Comparison of ENCODE assay signal across 17 cellular contexts in genomic region chr13:30457306-30457891, GRCh38. TPM values are rescaled to one million over a fixed set of nuclear protein-coding genes. Genes with fewer than 3 reads are reported as not detected.
DNase-seq lines count a peak whose midpoint lies in the region; ATAC-seq and FAIRE-seq lines count a peak whose summit lies in the region.
"Had no signal": no experiment of that assay in that cellular context is flagged by ENCODE, and none has a peak within 500 bp of the region (broad histone marks: within the 10 kb centered on the region; RNA-seq: fewer than 3 reads in every experiment).

No MANE protein-coding gene starts in this region.

- POLR2A ChIA-PET in T-cell (lab: Charles Lee) = no interaction called here
- POLR2A ChIA-PET in naive thymus-derived CD8-positive, alpha-beta T cell (lab: Charles Lee) = no interaction called here

- H3K36me3 Mint-ChIP-seq in activated T-cell treated with anti-CD3 and anti-CD28 coated beads, Interleukin-2, amount 50 U/mL, for 24 hours (ENCODE audit: low read depth) = peaks cover 48% of the 10 kb centered on the region
- H3K36me3 Mint-ChIP-seq in T-cell = peaks cover 19% of the 10 kb centered on the region
- H3K36me3 Mint-ChIP-seq in naive thymus-derived CD8-positive, alpha-beta T cell = peaks cover 3 to 40% (median 10%) of the 10 kb centered on the region in 3 donors

- peak; percentile 56 for FAIRE-seq in GM18507 (lab: Jason Lieb, UNC)

- DNase-seq in activated T-cell treated with anti-CD3 and anti-CD28 coated beads, Interleukin-2, amount 50 U/mL, for 24 hours = no peak
- no peak for DNase-seq in activated T-cell treated with anti-CD3 and anti-CD28 coated beads, Interleukin-2, amount 50 U/mL, for 1 hour
- DNase-seq in GM18507 (ENCODE audit: extremely low spot score, insufficient read length, low read depth) (no peak), T-cell (no peak), NCI-H526 (lab: John Stamatoyannopoulos, UW) (no peak)
- DNase-seq in naive thymus-derived CD8-positive, alpha-beta T cell = no peak
- DNase-seq: activated CD4-positive, alpha-beta T cell treated with anti-CD3 and anti-CD28 coated beads, Interleukin-2, amount 50 U/mL, for 48 hours; activated T-cell treated with anti-CD3 and anti-CD28 coated beads, Interleukin-2, amount 50 U/mL, for 72 hours; Kasumi-1; left ventricle myocardium superior; NCI-H146 had no signal

- H3K9me3 Mint-ChIP-seq in activated T-cell treated with anti-CD3 and anti-CD28 coated beads, Interleukin-2, amount 50 U/mL, for 24 hours = no peaks in the 10 kb centered on the region
- H3K9me3 Mint-ChIP-seq in T-cell = no peaks in the 10 kb centered on the region
- no peaks in the 10 kb centered on the region for H3K9me3 Mint-ChIP-seq in naive thymus-derived CD8-positive, alpha-beta T cell
- H3K9me3 Mint-ChIP-seq: activated T-cell treated with anti-CD3 and anti-CD28 coated beads, Interleukin-2, amount 50 U/mL, for 72 hours had no signal

- no peaks in the 10 kb centered on the region for H3K27me3 Mint-ChIP-seq in activated T-cell treated with anti-CD3 and anti-CD28 coated beads, Interleukin-2, amount 50 U/mL, for 24 hours
- no peaks in the 10 kb centered on the region for H3K27me3 Mint-ChIP-seq in T-cell
- H3K27me3 Mint-ChIP-seq in naive thymus-derived CD8-positive, alpha-beta T cell = no peaks in the 10 kb centered on the region

- CTCF ChIA-PET in T-cell (lab: Charles Lee) = no interaction called here

- peaks cover 41% of the 10 kb centered on the region for H3K4me1 Mint-ChIP-seq in activated T-cell treated with anti-CD3 and anti-CD28 coated beads, Interleukin-2, amount 50 U/mL, for 24 hours (ENCODE audit: low read depth)
- peaks cover 26 to 43% (median 41%) of the 10 kb centered on the region in 3 donors for H3K4me1 Mint-ChIP-seq in T-cell
- H3K4me1 Mint-ChIP-seq in naive thymus-derived CD8-positive, alpha-beta T cell = peaks cover 5 to 48% (median 30%) of the 10 kb centered on the region in 4 donors

- ATAC-seq in T-cell (replicated peaks in 1 of 4) = no peak
- ATAC-seq in naive thymus-derived CD8-positive, alpha-beta T cell = no peak
- no peak for ATAC-seq in GM18502 (IDR thresholded peaks at IDR 0.05; ENCODE audit: poor library complexity, unreplicated experiment)
- no peak for ATAC-seq in GM19023 (IDR thresholded peaks at IDR 0.05; ENCODE audit: unreplicated experiment)
- ATAC-seq: left ventricle myocardium superior had no signal

- peak overlapping the region; percentile 11 for H3K27ac Mint-ChIP-seq in activated T-cell treated with anti-CD3 and anti-CD28 coated beads, Interleukin-2, amount 50 U/mL, for 24 hours
- peak overlapping the region; percentile 30 to 65 for H3K27ac Mint-ChIP-seq in T-cell
- H3K27ac Mint-ChIP-seq in naive thymus-derived CD8-positive, alpha-beta T cell = peak overlapping the region in 7 of 10 donors; percentile 19 to 75 (median 64)
- H3K27ac Mint-ChIP-seq: activated T-cell treated with anti-CD3 and anti-CD28 coated beads, Interleukin-2, amount 50 U/mL, for 72 hours had no signal

- H3K4me3 Mint-ChIP-seq in activated T-cell treated with anti-CD3 and anti-CD28 coated beads, Interleukin-2, amount 50 U/mL, for 24 hours = no peak overlapping the region
- H3K4me3 Mint-ChIP-seq in T-cell = no peak overlapping the region
- peak overlapping the region in 1 of 10 donors; percentile 9 for H3K4me3 Mint-ChIP-seq in naive thymus-derived CD8-positive, alpha-beta T cell
- H3K4me3 Mint-ChIP-seq: activated T-cell treated with anti-CD3 and anti-CD28 coated beads, Interleukin-2, amount 50 U/mL, for 72 hours had no signal

RNA-seq across cellular contexts. Expression of gene HMGB1, which starts 8.3 kb away (rescaled TPM):
- 100 to 1,000 TPM; 290 to 406 (median 300) TPM for total RNA-seq in T-cell
- 100 to 1,000 TPM; 363 to 385 TPM for total RNA-seq in naive thymus-derived CD8-positive, alpha-beta T cell
- 100 to 1,000 TPM; 468 to 703 (median 554) TPM for polyA plus RNA-seq in naive thymus-derived CD8-positive, alpha-beta T cell

RNA-seq across cellular contexts. Expression of gene UBE2L5, which starts 35.1 kb away (rescaled TPM):
- total RNA-seq in T-cell = under 1 TPM in 1 of 5 donors, not detected in 4; 0.33 TPM
- not detected for total RNA-seq in naive thymus-derived CD8-positive, alpha-beta T cell
- not detected for polyA plus RNA-seq in naive thymus-derived CD8-positive, alpha-beta T cell
- total RNA-seq: activated T-cell treated with anti-CD3 and anti-CD28 coated beads, Interleukin-2, amount 50 U/mL, for 72 hours; dermis microvascular lymphatic vessel endothelial cell; left ventricle myocardium superior; osteoblast; RPMI7951; ureter had no signal

Comparison
In these comparisons a context has a peak if more than half of its experiments do, and no peak if none do; other contexts are left out.
1. H3K27ac Mint-ChIP-seq: peak in every context shown above with its lines; median percentile 64 in naive thymus-derived CD8-positive, alpha-beta T cell; 48 in T-cell; 11 in activated T-cell treated with anti-CD3 and anti-CD28 coated beads, Interleukin-2, amount 50 U/mL, for 24 hours.